Comparison of ENCODE assay signal across 31 cellular contexts in genomic region chr14:25472700-25473099, GRCh38.
A peak's percentile ranks its signal among the peaks of the same experiment; 100 is the strongest.
DNase-seq lines count a peak whose midpoint lies in the region; ATAC-seq, FAIRE-seq and TF ChIP-seq lines count a peak whose summit lies in the region.
"Had no signal": no experiment of that assay in that cellular context is flagged by ENCODE, and none has a peak within 500 bp of the region (broad histone marks: within the 10 kb centered on the region; RNA-seq: fewer than 3 reads in every experiment).

No MANE protein-coding gene starts in this region.

- TF ChIP-seq EP300 in HepG2 (IDR thresholded peaks at IDR 0.05; ENCODE audit: low read depth in 2 of 2, low read length in 2 of 2) (no peak), HepG2 (CRISPR knock-in tag; IDR thresholded peaks at IDR 0.05; ENCODE audit: borderline replicate concordance) (no peak)

- H3K27ac ChIP-seq in right lobe of liver (no peak overlapping the region), HepG2 (ENCODE audit: extremely low read length, insufficient read depth, low read length) (no peak overlapping the region)
- H3K27ac ChIP-seq: 22Rv1; A549; BLaER1; BLaER1 treated with 17β-estradiol and CSF1 and Interleukin-3, amounts not matched to agents 10 nM and 100 nM; C4-2B had no signal

- H3K4me2 ChIP-seq in HepG2 (ENCODE audit: low read depth, low read length) = no peak overlapping the region
- H3K4me2 ChIP-seq: A549; BLaER1; BLaER1 treated with 17β-estradiol and CSF1 and Interleukin-3, amounts not matched to agents 10 nM and 100 nM had no signal

- H3K4me3 ChIP-seq in right lobe of liver (no peak overlapping the region), HepG2 (replicated peaks in 1 of 3; ENCODE audit: insufficient read depth in 1 of 3, low read depth in 2 of 3, low read length in 3 of 3) (no peak overlapping the region)
- H3K4me3 ChIP-seq: A549; BLaER1; BLaER1 treated with 17β-estradiol and CSF1 and Interleukin-3, amounts not matched to agents 10 nM and 100 nM had no signal

- no peak for TF ChIP-seq RAD21 in HepG2 (CRISPR knock-in tag; IDR thresholded peaks at IDR 0.05)

- in situ Hi-C loops in HepG2 (cut with HindIII; ENCODE audit: extremely low pct_ligation_motif_present, low pct_unique_long_range_greater_than_20kb) = no loop called here

- H4K20me1 ChIP-seq in HepG2 (ENCODE audit: insufficient read depth, low read length) = no peaks in the 10 kb centered on the region
- H4K20me1 ChIP-seq: BLaER1; BLaER1 treated with 17β-estradiol and CSF1 and Interleukin-3, amounts not matched to agents 10 nM and 100 nM had no signal

- no peaks in the 10 kb centered on the region for H3K79me2 ChIP-seq in HepG2 (ENCODE audit: insufficient read depth, low read length)

- WGBS in right lobe of liver (ENCODE audit: insufficient coverage, low coverage, low lambda C conversion rate, missing lambda C conversion rate) = 63% methylated on average over 1 of the region's 1 CpG
- WGBS in HepG2 (ENCODE audit: low lambda C conversion rate) = 47% methylated on average over 1 of the region's 1 CpG

- ATAC-seq in right lobe of liver (peak; percentile 56 to 90 (median 74)), HepG2 (no peak), left lobe of liver (peak; percentile 53), GM21529 (IDR thresholded peaks at IDR 0.05; ENCODE audit: unreplicated experiment) (no peak)
- ATAC-seq: A549; CD8-positive, alpha-beta T cell had no signal

- DNase-seq in right lobe of liver (no peak), HepG2 (ENCODE audit: low spot score) (no peak), left lobe of liver (ENCODE audit: low spot score) (no peak)
- DNase-seq: 8988T; ACHN; AML-193; BE2C; C1 segment of cervical spinal cord; Caco-2; Calu3; CD4-positive, alpha-beta memory T cell; CD4-positive, alpha-beta T cell; CD4-positive, CD25-positive, alpha-beta regulatory T cell; CD8-positive, alpha-beta memory T cell; CD8-positive, alpha-beta T cell; COR-L47; DMS 273 treated with DMSO at 0.1 percent for 48 hours; DMS153; DMS53; DMS79; DMS79 treated with DMSO at 0.1 percent for 48 hours; DND-41; EL had no signal

- FAIRE-seq in HepG2 (lab: Jason Lieb, UNC) = no peak
- FAIRE-seq: A204.1, A549, D721Med had no signal

- no peak overlapping the region for H2AFZ ChIP-seq in HepG2 (ENCODE audit: low read length)

- CTCF ChIA-PET in HepG2 (lab: Yijun Ruan, JAX; ENCODE audit: low intra/inter-chr PET ratio, low total read pairs) = no interaction called here

- H3K36me3 ChIP-seq in right lobe of liver = no peaks in the 10 kb centered on the region
- H3K36me3 ChIP-seq in HepG2 (replicated peaks in 1 of 2; ENCODE audit: control insufficient read depth in 1 of 2, insufficient read depth in 2 of 2, low read length in 2 of 2) = no peaks in the 10 kb centered on the region
- H3K36me3 ChIP-seq: BE2C; BLaER1; BLaER1 treated with 17β-estradiol and CSF1 and Interleukin-3, amounts not matched to agents 10 nM and 100 nM had no signal

- H3K4me1 ChIP-seq in right lobe of liver (peaks cover 0 to 9% (median 0%) of the 10 kb centered on the region in 4 donors), HepG2 (ENCODE audit: insufficient read depth, low read length) (no peaks in the 10 kb centered on the region)
- H3K4me1 ChIP-seq: A549; BE2C; BLaER1; BLaER1 treated with 17β-estradiol and CSF1 and Interleukin-3, amounts not matched to agents 10 nM and 100 nM; Caco-2 had no signal

- H3K27me3 ChIP-seq in right lobe of liver = no peaks in the 10 kb centered on the region
- no peaks in the 10 kb centered on the region for H3K27me3 ChIP-seq in HepG2 (ENCODE audit: control insufficient read depth in 1 of 2, insufficient read depth in 2 of 2, low read length in 2 of 2)
- H3K27me3 ChIP-seq: BE2C; BLaER1; BLaER1 treated with 17β-estradiol and CSF1 and Interleukin-3, amounts not matched to agents 10 nM and 100 nM had no signal

- POLR2A ChIA-PET in HepG2 (lab: Yijun Ruan, JAX) = no interaction called here

- intact Hi-C loops in right lobe of liver (cut with DNase I) (no loop called here), HepG2 (cut with micrococcal nuclease; ENCODE audit: unreplicated experiment) (no loop called here)

- H3K9ac ChIP-seq in HepG2 (ENCODE audit: insufficient read depth, low read depth, low read length) = no peak overlapping the region
- H3K9ac ChIP-seq: BLaER1; BLaER1 treated with 17β-estradiol and CSF1 and Interleukin-3, amounts not matched to agents 10 nM and 100 nM had no signal

- H3K9me3 ChIP-seq in right lobe of liver (no peaks in the 10 kb centered on the region), HepG2 (ENCODE audit: low read length) (peaks cover 87% of the 10 kb centered on the region)
- H3K9me3 ChIP-seq: BE2C; BLaER1; BLaER1 treated with 17β-estradiol and CSF1 and Interleukin-3, amounts not matched to agents 10 nM and 100 nM; Caco-2 had no signal

- TF ChIP-seq CTCF in right lobe of liver (IDR thresholded peaks at IDR 0.05) = no peak
- no peak for TF ChIP-seq CTCF in HepG2 (CRISPR knock-in tag; IDR thresholded peaks at IDR 0.05)

- TF ChIP-seq POLR2A in right lobe of liver (IDR thresholded peaks at IDR 0.05) (no peak), HepG2 (IDR thresholded peaks at IDR 0.05; ENCODE audit: insufficient read depth in 1 of 2, low read depth in 2 of 2, low read length in 2 of 2) (no peak)

- no TSS peak for BruUV-seq in HepG2 (replicated peaks; lab: Mats Ljungman, UMichigan)

TF ChIP-seq in HepG2, 621 proteins besides CTCF, POLR2A, EP300 and RAD21:
- TF ChIP-seq ZNF569 (CRISPR knock-in tag; IDR thresholded peaks at IDR 0.05; ENCODE audit: borderline replicate concordance) = no peak

Comparison
In these comparisons a context has a peak if more than half of its experiments do, and no peak if none do; other contexts are left out.
1. ATAC-seq: peak in right lobe of liver (4 of 4) and left lobe of liver (single experiment); none in HepG2 (single experiment) and GM21529 (single experiment).